Comparison of ENCODE assay signal across 18 cellular contexts in genomic region chr3:157916672-157917071, GRCh38.
DNase-seq lines count a peak whose midpoint lies in the region; ATAC-seq, FAIRE-seq and TF ChIP-seq lines count a peak whose summit lies in the region.
"Had no signal": no experiment of that assay in that cellular context is flagged by ENCODE, and none has a peak within 500 bp of the region (broad histone marks: within the 10 kb centered on the region; RNA-seq: fewer than 3 reads in every experiment).

No MANE protein-coding gene starts in this region.

- no peak overlapping the region for H3K14ac ChIP-seq in H1 (ENCODE audit: insufficient read length)

- POLR2A ChIA-PET in H1 (lab: Charles Lee; ENCODE audit: partially characterized antibody), result no interaction called here

- no peaks in the 10 kb centered on the region for H3K79me2 ChIP-seq in H1 (ENCODE audit: control insufficient read depth in 1 of 2, insufficient read depth in 2 of 2, low read length in 2 of 2)

- H3K79me1 ChIP-seq in H1 (ENCODE audit: low read depth, low read length), result no peaks in the 10 kb centered on the region

- peaks cover 0 to 1% (median 0%) of the 10 kb centered on the region in 4 experiments; a peak in 1 of 7 replicates for H3K27me3 ChIP-seq in H1 (replicated peaks in 1 of 4; ENCODE audit: control insufficient read depth in 3 of 4, extremely low read depth in 1 of 4, insufficient read depth in 3 of 4, low read length in 3 of 4)

- H3K4ac ChIP-seq in H1 (replicated peaks; ENCODE audit: insufficient read length, low read depth, low read length), result no peak overlapping the region

- H3K4me2 ChIP-seq in H1 (ENCODE audit: insufficient read depth in 1 of 2, low read depth in 2 of 2, low read length in 2 of 2), result no peak overlapping the region

- no peak for TF ChIP-seq EP300 in H1 (IDR thresholded peaks at IDR 0.05; ENCODE audit: borderline replicate concordance in 1 of 2, low read depth in 2 of 2, low read length in 2 of 2)

- H3K4me3 Mint-ChIP-seq in natural killer cell treated with Interleukin-12 subunit alpha and Interleukin-12 subunit beta and Interleukin-15 and Interleukin-18, amount 100 ng/mL, for 72 hours, result no peak overlapping the region
- H3K4me3 Mint-ChIP-seq: CD14-positive monocyte; CD8-positive, alpha-beta T cell; IgD-negative memory B cell had no signal

- 81% methylated on average over 3 of the region's 3 CpGs; no CpG with 5 or more reads in 1 of the 2 experiments for WGBS in H1 (ENCODE audit: extremely low coverage in 1 of 2, insufficient coverage in 1 of 2, insufficient read length in 1 of 2, insufficient replicate concordance in 2 of 2, low coverage in 1 of 2, low lambda C conversion rate in 2 of 2, missing lambda C conversion rate in 1 of 2), 2 experiments

- TF ChIP-seq CTCF in 22Rv1 (IDR thresholded peaks at IDR 0.05), result no peak
- no peak for TF ChIP-seq CTCF in H1 (IDR thresholded peaks at IDR 0.05; ENCODE audit: control extremely low read depth in 1 of 3, insufficient read depth in 1 of 3, low read depth in 1 of 3, low read length in 3 of 3)

- peaks cover 0 to 3% (median 0%) of the 10 kb centered on the region in 4 experiments; a peak in 1 of 7 replicates for H3K4me1 ChIP-seq in H1 (replicated peaks in 1 of 4; ENCODE audit: control insufficient read depth in 3 of 4, insufficient read depth in 4 of 4, low read length in 3 of 4)
- H3K4me1 ChIP-seq: HAP-1 had no signal

- H4K8ac ChIP-seq in H1 (ENCODE audit: extremely low read depth, insufficient read depth, low read length), result no peak overlapping the region

- H3K4me3 ChIP-seq in H1 (ENCODE audit: extremely low read depth in 1 of 4, insufficient read depth in 2 of 4, low read depth in 3 of 4, low read length in 4 of 4), result no peak overlapping the region
- H3K4me3 ChIP-seq: HAP-1 had no signal

- H3K18ac ChIP-seq in H1 (ENCODE audit: extremely low read depth, low read length), result no peak overlapping the region

- no peak overlapping the region for H2AK5ac ChIP-seq in H1 (ENCODE audit: low read depth, low read length)

- no peak overlapping the region for H3K23ac ChIP-seq in H1 (ENCODE audit: insufficient read length)

- TF ChIP-seq POLR2A in H1 (IDR thresholded peaks at IDR 0.05; ENCODE audit: control extremely low read depth in 1 of 2, low read depth in 2 of 2, low read length in 2 of 2) (no peak), GM12891 (IDR thresholded peaks at IDR 0.05; ENCODE audit: low read depth, low read length) (no peak)

- no peak overlapping the region for H3K56ac ChIP-seq in H1 (replicated peaks; ENCODE audit: insufficient read length, low read depth, low read length)

- no peaks in the 10 kb centered on the region for H3K9me3 ChIP-seq in H1 (ENCODE audit: insufficient read depth in 2 of 2, low read depth in 1 of 2, low read length in 1 of 2)
- H3K9me3 ChIP-seq: HAP-1 had no signal

- no peak for FAIRE-seq in H1 (lab: Jason Lieb, UNC)
- FAIRE-seq in GM12891 (lab: Jason Lieb, UNC), result no peak
- FAIRE-seq: D721Med, GM18507 had no signal

- H3K27me3 Mint-ChIP-seq in natural killer cell treated with Interleukin-12 subunit alpha and Interleukin-12 subunit beta and Interleukin-15 and Interleukin-18, amount 100 ng/mL, for 72 hours, result peaks cover 0 to 5% of the 10 kb centered on the region in 2 donors
- H3K27me3 Mint-ChIP-seq: IgD-negative memory B cell had no signal

- H2AFZ ChIP-seq in H1 (ENCODE audit: low read length), result peak overlapping the region; percentile 80; the same call in 1 of the 2 replicates

- ATAC-seq in natural killer cell treated with Interleukin-12 subunit alpha and Interleukin-12 subunit beta and Interleukin-15 and Interleukin-18, amount 100 ng/mL, for 72 hours, result no peak
- ATAC-seq in HG03139 (IDR thresholded peaks at IDR 0.05; ENCODE audit: unreplicated experiment) (no peak), GM19452 (IDR thresholded peaks at IDR 0.05; ENCODE audit: unreplicated experiment) (no peak)
- ATAC-seq: CD8-positive, alpha-beta T cell had no signal

- H3K9ac ChIP-seq in H1 (replicated peaks in 1 of 4; ENCODE audit: extremely low read depth in 1 of 4, low read depth in 3 of 4, low read length in 3 of 4), result no peak overlapping the region

- H4K5ac ChIP-seq in H1 (ENCODE audit: insufficient read length, low read depth, low read length), result no peak overlapping the region

- no peak for TF ChIP-seq RAD21 in H1 (IDR thresholded peaks at IDR 0.05 in 1 of 2, conservative IDR thresholded peaks at IDR 0.05 in 1 of 2; ENCODE audit: low read depth in 2 of 2, low read length in 2 of 2)

- H2BK5ac ChIP-seq in H1 (ENCODE audit: low read depth, low read length), result no peak overlapping the region

- H3K23me2 ChIP-seq in H1 (ENCODE audit: low read depth, low read length), result no peaks in the 10 kb centered on the region

- CTCF ChIA-PET in H1 (lab: Charles Lee; ENCODE audit: partially characterized antibody), result no interaction called here

- H3K4me1 Mint-ChIP-seq in natural killer cell treated with Interleukin-12 subunit alpha and Interleukin-12 subunit beta and Interleukin-15 and Interleukin-18, amount 100 ng/mL, for 72 hours (ENCODE audit: low read depth in 2 of 2), result no peaks in the 10 kb centered on the region
- H3K4me1 Mint-ChIP-seq: IgD-negative memory B cell had no signal

- no peak overlapping the region for H2BK12ac ChIP-seq in H1 (ENCODE audit: low read depth, low read length)

- no peak overlapping the region for H4K91ac ChIP-seq in H1 (replicated peaks; ENCODE audit: insufficient read length, low read length)

- no peaks in the 10 kb centered on the region for H3K36me3 ChIP-seq in H1 (ENCODE audit: control insufficient read depth in 2 of 4, insufficient read depth in 4 of 4, low read length in 3 of 4)
- H3K36me3 ChIP-seq: HAP-1 had no signal

- H3K27ac ChIP-seq in 22Rv1 (0 out of 2 replicates have a peak overlapping the region, but pooled peaks have one; percentile 3), H1 (ENCODE audit: low read depth, low read length) (no peak overlapping the region)

- no peak overlapping the region for H2BK120ac ChIP-seq in H1 (replicated peaks; ENCODE audit: low read depth, low read length)

- no peaks in the 10 kb centered on the region for H3K36me3 Mint-ChIP-seq in natural killer cell treated with Interleukin-12 subunit alpha and Interleukin-12 subunit beta and Interleukin-15 and Interleukin-18, amount 100 ng/mL, for 72 hours
- H3K36me3 Mint-ChIP-seq: CD14-positive monocyte; CD8-positive, alpha-beta T cell; IgD-negative memory B cell had no signal

- peak; percentile 11 for DNase-seq in EH (ENCODE audit: low read depth)
- peak; percentile 1 for DNase-seq in HCEC 1CT
- DNase-seq in H1 (ENCODE audit: low read depth in 1 of 2, low spot score in 2 of 2), result no peak
- DNase-seq in natural killer cell treated with Interleukin-12 subunit alpha and Interleukin-12 subunit beta and Interleukin-15 and Interleukin-18, amount 100 ng/mL, for 72 hours (ENCODE audit: low spot score), result no peak
- DNase-seq in GM12891 (ENCODE audit: insufficient read length, low spot score), result no peak
- DNase-seq: CD8-positive, alpha-beta T cell; DMS153; DMS79 treated with DMSO at 0.1 percent for 48 hours; GOT3; KG1 had no signal

- no peaks in the 10 kb centered on the region for H4K20me1 ChIP-seq in H1 (replicated peaks in 1 of 2; ENCODE audit: control insufficient read depth in 1 of 2, insufficient read depth in 2 of 2, low read length in 2 of 2)

- H3K27ac Mint-ChIP-seq in natural killer cell treated with Interleukin-12 subunit alpha and Interleukin-12 subunit beta and Interleukin-15 and Interleukin-18, amount 100 ng/mL, for 72 hours, result no peak overlapping the region
- H3K27ac Mint-ChIP-seq: CD14-positive monocyte; CD8-positive, alpha-beta T cell; IgD-negative memory B cell had no signal

- no peak overlapping the region for H2BK15ac ChIP-seq in H1 (ENCODE audit: low read length)

- H2BK20ac ChIP-seq in H1 (ENCODE audit: low read length), result no peak overlapping the region

- H3K9me3 Mint-ChIP-seq in natural killer cell treated with Interleukin-12 subunit alpha and Interleukin-12 subunit beta and Interleukin-15 and Interleukin-18, amount 100 ng/mL, for 72 hours, result peaks cover 3% of the 10 kb centered on the region
- H3K9me3 Mint-ChIP-seq: CD8-positive, alpha-beta T cell; IgD-negative memory B cell had no signal

TF ChIP-seq in H1, 55 proteins besides CTCF, POLR2A, EP300 and RAD21 (continues in another document):
- TF ChIP-seq TAF7 (optimal IDR thresholded peaks at IDR 0.05; ENCODE audit: borderline replicate concordance, low read depth, low read length) (no peak), JUND (IDR thresholded peaks at IDR 0.05; ENCODE audit: low read length) (no peak), CHD2 (IDR thresholded peaks at IDR 0.05; ENCODE audit: low read length) (no peak), YY1 (IDR thresholded peaks at IDR 0.05; ENCODE audit: low read depth, low read length) (no peak)
- TF ChIP-seq, protein P1, sequence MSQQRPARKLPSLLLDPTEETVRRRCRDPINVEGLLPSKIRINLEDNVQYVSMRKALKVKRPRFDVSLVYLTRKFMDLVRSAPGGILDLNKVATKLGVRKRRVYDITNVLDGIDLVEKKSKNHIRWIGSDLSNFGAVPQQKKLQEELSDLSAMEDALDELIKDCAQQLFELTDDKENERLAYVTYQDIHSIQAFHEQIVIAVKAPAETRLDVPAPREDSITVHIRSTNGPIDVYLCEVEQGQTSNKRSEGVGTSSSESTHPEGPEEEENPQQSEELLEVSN (IDR thresholded peaks at IDR 0.05), result no peak

TF ChIP-seq in GM12891, 5 proteins besides CTCF, POLR2A, EP300 and RAD21:
- TF ChIP-seq PAX5 (IDR thresholded peaks at IDR 0.05; ENCODE audit: insufficient read depth, low read length, severe bottlenecking), result no peak
- no peak for TF ChIP-seq POU2F2 (IDR thresholded peaks at IDR 0.05; ENCODE audit: low read depth, low read length)
- no peak for TF ChIP-seq POLR2AphosphoS5 (IDR thresholded peaks at IDR 0.05; ENCODE audit: low read depth, low read length)
- TF ChIP-seq TAF1 (IDR thresholded peaks at IDR 0.05; ENCODE audit: low read depth, low read length), result no peak
- no peak for TF ChIP-seq SPI1 (IDR thresholded peaks at IDR 0.05; ENCODE audit: low read depth, low read length)
TF ChIP-seq in GM12891: peak in this region for 0.

Comparison
In these comparisons a context has a peak if more than half of its experiments do, and no peak if none do; other contexts are left out.
1. DNase-seq: peak in EH (single experiment) and HCEC 1CT (single experiment); none in H1 (0 of 2), natural killer cell treated with Interleukin-12 subunit alpha and Interleukin-12 subunit beta and Interleukin-15 and Interleukin-18, amount 100 ng/mL, for 72 hours (single experiment) and GM12891 (single experiment).